Comparison of ENCODE assay signal across 1 cellular context in genomic region chr1:23539698-23540266, GRCh38.
TF ChIP-seq lines count a peak whose summit lies in the region.

No MANE protein-coding gene starts in this region.

TF ChIP-seq in K562, 482 proteins besides CTCF, POLR2A, EP300 and RAD21 (continued from another document and continues in another):
- TF ChIP-seq ZBTB33 (CRISPR knock-in tag; IDR thresholded peaks at IDR 0.05) (peak; percentile 93), ZNF398 (CRISPR knock-in tag; IDR thresholded peaks at IDR 0.05) (no peak), GABPA (tag; conservative IDR thresholded peaks at IDR 0.05; ENCODE audit: low read depth) (0 out of 2 replicates have a peak, but pooled peaks have one; percentile 33), NELFE (IDR thresholded peaks at IDR 0.05; ENCODE audit: insufficient read depth, insufficient read length) (no peak), ARID2 (IDR thresholded peaks at IDR 0.05) (peak; percentile 91), ARHGAP35 (IDR thresholded peaks at IDR 0.05; ENCODE audit: partially characterized antibody) (no peak), KDM5B (IDR thresholded peaks at IDR 0.05; ENCODE audit: insufficient replicate concordance, low read depth, low read length) (no peak), EHMT2 (IDR thresholded peaks at IDR 0.05) (peak; percentile 21; the same call in 1 of the 2 replicates), RAD51 (IDR thresholded peaks at IDR 0.05; ENCODE audit: borderline replicate concordance, low read depth) (peak; percentile 22; the same call in 1 of the 2 replicates), E2F5 (CRISPR knock-in tag; IDR thresholded peaks at IDR 0.05) (no peak), NKRF (IDR thresholded peaks at IDR 0.05; ENCODE audit: borderline replicate concordance) (no peak), RNF219 (CRISPR knock-in tag; IDR thresholded peaks at IDR 0.05) (no peak), KDM2B (CRISPR knock-in tag; IDR thresholded peaks at IDR 0.05) (no peak), DPF2 (IDR thresholded peaks at IDR 0.05) (peak; percentile 81), GTF2F1 (IDR thresholded peaks at IDR 0.05; ENCODE audit: low read depth, low read length) (peak; percentile 81; the same call in 1 of the 2 replicates), MAX (CRISPR knock-in tag; IDR thresholded peaks at IDR 0.05) (peak; percentile 91), LCOR (CRISPR knock-in tag; IDR thresholded peaks at IDR 0.05) (peak; percentile 88), KHSRP (IDR thresholded peaks at IDR 0.05) (peak; percentile 82), SMARCA4 (IDR thresholded peaks at IDR 0.05) (peak; percentile 81), ADNP (tag; IDR thresholded peaks at IDR 0.05) (0 out of 2 replicates have a peak, but pooled peaks have one; percentile 16), ZBTB43 (CRISPR knock-in tag; IDR thresholded peaks at IDR 0.05) (no peak), ZBTB40 (IDR thresholded peaks at IDR 0.05) (peak; percentile 48; the same call in 1 of the 2 replicates), ZBTB40 (CRISPR knock-in tag; IDR thresholded peaks at IDR 0.05) (no peak), NCOR1 (IDR thresholded peaks at IDR 0.05) (peak; percentile 45), ZFX (CRISPR knock-in tag; IDR thresholded peaks at IDR 0.05) (no peak), ELF1 (tag; IDR thresholded peaks at IDR 0.05) (peak; percentile 63), ZNF830 (CRISPR knock-in tag; IDR thresholded peaks at IDR 0.05) (no peak), U2AF2 (optimal IDR thresholded peaks at IDR 0.05; ENCODE audit: low read depth, low read length) (no peak), TCF7 (IDR thresholded peaks at IDR 0.05; ENCODE audit: borderline replicate concordance) (peak; percentile 56; the same call in 1 of the 2 replicates), EP400 (IDR thresholded peaks at IDR 0.05) (peak; percentile 70)
